Comparison of ENCODE assay signal across 1 cellular context in the genomic region with DNA sequence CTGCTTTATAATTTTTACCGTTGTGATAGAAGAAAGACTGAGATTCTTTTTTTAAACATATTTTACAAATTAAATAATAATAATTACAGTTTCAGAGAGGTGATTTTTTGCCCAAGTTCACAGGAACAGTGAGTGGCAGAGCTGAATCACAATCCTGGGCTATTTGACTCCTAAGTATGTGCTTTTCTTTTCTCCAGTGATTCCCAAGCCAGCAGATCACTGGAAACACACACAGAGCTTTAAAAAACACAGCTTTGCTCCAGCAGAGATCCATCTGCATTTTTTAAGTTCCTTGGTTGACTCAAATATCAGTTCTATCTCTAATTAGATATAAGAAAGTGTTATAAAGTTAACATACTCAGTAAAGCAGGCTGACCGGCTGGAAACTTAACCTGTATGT.
TF ChIP-seq lines count a peak whose summit lies in the region.

No MANE protein-coding gene starts in this region.

TF ChIP-seq in HepG2, 621 proteins besides CTCF, POLR2A, EP300 and RAD21:
- TF ChIP-seq RXRB (CRISPR knock-in tag; IDR thresholded peaks at IDR 0.05; ENCODE audit: borderline replicate concordance), result no peak
- no peak for TF ChIP-seq NFIC (IDR thresholded peaks at IDR 0.05; ENCODE audit: low read length)
